Comparison of ENCODE assay signal across 1 cellular context in genomic region chr21:33253382-33253781, GRCh38.
A peak's percentile ranks its signal among the peaks of the same experiment; 100 is the strongest.
TF ChIP-seq lines count a peak whose summit lies in the region.

No MANE protein-coding gene starts in this region.

TF ChIP-seq in IMR-90, 13 proteins besides CTCF, POLR2A, EP300 and RAD21:
- peak; percentile 43; the same call in 1 of the 2 replicates for TF ChIP-seq CEBPB (IDR thresholded peaks at IDR 0.05; ENCODE audit: low read depth, low read length)
TF ChIP-seq in IMR-90: peak in this region for 1; not testable (repeated sequence) for 12.
